ENCODE assay signal across 1 cellular context in the genomic region with DNA sequence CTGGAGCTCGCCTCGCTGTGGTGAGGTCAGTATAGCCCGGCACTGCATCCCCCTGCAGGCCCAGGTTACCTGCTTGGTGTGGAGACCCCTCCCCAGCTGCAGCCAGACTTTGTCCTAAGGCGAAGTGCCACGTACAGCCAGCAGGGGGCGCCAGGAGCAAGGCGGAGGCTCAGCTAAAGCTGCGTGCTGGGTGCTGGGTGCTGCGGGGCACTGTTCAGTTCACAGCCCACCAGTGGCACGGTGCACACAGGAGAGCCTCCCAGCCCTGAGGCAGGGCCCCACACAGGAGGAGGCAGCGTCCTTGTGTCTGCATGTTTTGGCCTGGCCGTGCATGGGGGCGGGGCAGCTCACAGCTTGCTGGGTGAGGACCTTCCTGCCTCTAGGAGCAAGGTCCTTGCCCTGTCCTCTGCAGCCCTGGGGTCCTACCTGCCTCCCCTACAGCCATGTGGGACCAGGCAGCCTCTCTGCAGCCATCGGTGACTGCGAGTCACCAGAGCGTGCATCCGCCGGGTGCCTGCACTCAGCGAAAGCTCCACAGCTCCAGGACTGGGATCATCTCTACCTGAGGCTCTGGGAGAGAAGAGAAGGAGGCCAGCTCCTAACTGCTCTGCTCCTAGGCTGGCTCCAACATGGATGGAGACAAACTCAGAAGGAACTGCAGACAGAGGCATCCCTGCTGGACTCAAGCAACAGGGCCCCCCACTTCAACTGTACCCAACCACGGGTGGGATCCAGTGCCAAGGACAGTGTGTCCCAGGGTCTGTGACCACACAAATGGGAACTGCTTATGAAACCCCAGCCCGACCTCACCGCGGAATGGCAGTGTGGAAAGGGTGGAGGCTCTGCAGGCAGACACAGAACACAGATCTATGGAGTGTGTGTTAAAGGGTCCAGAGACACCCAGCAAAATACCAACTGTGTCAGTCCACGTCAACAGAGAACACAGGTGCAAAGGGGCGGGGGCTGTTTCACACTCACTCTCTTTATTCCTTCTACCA.
TF ChIP-seq lines count a peak whose summit lies in the region.

No MANE protein-coding gene starts in this region.

TF ChIP-seq in GM12878, 131 proteins besides CTCF, POLR2A, EP300 and RAD21 (continued from another document and continues in another):
- TF ChIP-seq ZZZ3 (IDR thresholded peaks at IDR 0.05; ENCODE audit: control insufficient read depth, insufficient read length, low read depth) = no peak
- TF ChIP-seq, protein P1, sequence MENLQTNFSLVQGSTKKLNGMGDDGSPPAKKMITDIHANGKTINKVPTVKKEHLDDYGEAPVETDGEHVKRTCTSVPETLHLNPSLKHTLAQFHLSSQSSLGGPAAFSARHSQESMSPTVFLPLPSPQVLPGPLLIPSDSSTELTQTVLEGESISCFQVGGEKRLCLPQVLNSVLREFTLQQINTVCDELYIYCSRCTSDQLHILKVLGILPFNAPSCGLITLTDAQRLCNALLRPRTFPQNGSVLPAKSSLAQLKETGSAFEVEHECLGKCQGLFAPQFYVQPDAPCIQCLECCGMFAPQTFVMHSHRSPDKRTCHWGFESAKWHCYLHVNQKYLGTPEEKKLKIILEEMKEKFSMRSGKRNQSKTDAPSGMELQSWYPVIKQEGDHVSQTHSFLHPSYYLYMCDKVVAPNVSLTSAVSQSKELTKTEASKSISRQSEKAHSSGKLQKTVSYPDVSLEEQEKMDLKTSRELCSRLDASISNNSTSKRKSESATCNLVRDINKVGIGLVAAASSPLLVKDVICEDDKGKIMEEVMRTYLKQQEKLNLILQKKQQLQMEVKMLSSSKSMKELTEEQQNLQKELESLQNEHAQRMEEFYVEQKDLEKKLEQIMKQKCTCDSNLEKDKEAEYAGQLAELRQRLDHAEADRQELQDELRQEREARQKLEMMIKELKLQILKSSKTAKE (IDR thresholded peaks at IDR 0.05; ENCODE audit: low read depth, poor library complexity, severe bottlenecking) = no peak
- TF ChIP-seq, protein P2, sequence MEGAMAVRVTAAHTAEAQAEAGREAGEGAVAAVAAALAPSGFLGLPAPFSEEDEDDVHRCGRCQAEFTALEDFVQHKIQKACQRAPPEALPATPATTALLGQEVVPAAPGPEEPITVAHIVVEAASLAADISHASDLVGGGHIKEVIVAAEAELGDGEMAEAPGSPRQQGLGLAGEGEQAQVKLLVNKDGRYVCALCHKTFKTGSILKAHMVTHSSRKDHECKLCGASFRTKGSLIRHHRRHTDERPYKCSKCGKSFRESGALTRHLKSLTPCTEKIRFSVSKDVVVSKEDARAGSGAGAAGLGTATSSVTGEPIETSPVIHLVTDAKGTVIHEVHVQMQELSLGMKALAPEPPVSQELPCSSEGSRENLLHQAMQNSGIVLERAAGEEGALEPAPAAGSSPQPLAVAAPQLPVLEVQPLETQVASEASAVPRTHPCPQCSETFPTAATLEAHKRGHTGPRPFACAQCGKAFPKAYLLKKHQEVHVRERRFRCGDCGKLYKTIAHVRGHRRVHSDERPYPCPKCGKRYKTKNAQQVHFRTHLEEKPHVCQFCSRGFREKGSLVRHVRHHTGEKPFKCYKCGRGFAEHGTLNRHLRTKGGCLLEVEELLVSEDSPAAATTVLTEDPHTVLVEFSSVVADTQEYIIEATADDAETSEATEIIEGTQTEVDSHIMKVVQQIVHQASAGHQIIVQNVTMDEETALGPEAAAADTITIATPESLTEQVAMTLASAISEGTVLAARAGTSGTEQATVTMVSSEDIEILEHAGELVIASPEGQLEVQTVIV (IDR thresholded peaks at IDR 0.05; ENCODE audit: borderline replicate concordance, partially characterized antibody) = no peak
- TF ChIP-seq HCFC1 (IDR thresholded peaks at IDR 0.05; ENCODE audit: low read length) = no peak
- no peak for TF ChIP-seq DPF2 (IDR thresholded peaks at IDR 0.05)
- TF ChIP-seq MTA2 (IDR thresholded peaks at IDR 0.05; ENCODE audit: low read depth) = no peak
- TF ChIP-seq, protein P3, sequence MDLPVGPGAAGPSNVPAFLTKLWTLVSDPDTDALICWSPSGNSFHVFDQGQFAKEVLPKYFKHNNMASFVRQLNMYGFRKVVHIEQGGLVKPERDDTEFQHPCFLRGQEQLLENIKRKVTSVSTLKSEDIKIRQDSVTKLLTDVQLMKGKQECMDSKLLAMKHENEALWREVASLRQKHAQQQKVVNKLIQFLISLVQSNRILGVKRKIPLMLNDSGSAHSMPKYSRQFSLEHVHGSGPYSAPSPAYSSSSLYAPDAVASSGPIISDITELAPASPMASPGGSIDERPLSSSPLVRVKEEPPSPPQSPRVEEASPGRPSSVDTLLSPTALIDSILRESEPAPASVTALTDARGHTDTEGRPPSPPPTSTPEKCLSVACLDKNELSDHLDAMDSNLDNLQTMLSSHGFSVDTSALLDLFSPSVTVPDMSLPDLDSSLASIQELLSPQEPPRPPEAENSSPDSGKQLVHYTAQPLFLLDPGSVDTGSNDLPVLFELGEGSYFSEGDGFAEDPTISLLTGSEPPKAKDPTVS (IDR thresholded peaks at IDR 0.05; ENCODE audit: low read depth, low read length) = no peak
- TF ChIP-seq CREM (IDR thresholded peaks at IDR 0.05; ENCODE audit: low read depth) = no peak
- no peak for TF ChIP-seq PAX8 (IDR thresholded peaks at IDR 0.05)
- TF ChIP-seq, protein P4, sequence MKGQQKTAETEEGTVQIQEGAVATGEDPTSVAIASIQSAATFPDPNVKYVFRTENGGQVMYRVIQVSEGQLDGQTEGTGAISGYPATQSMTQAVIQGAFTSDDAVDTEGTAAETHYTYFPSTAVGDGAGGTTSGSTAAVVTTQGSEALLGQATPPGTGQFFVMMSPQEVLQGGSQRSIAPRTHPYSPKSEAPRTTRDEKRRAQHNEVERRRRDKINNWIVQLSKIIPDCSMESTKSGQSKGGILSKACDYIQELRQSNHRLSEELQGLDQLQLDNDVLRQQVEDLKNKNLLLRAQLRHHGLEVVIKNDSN (IDR thresholded peaks at IDR 0.05; ENCODE audit: borderline replicate concordance, extremely low read length, insufficient read depth, low read depth, low read length) = no peak
- TF ChIP-seq, protein P5, sequence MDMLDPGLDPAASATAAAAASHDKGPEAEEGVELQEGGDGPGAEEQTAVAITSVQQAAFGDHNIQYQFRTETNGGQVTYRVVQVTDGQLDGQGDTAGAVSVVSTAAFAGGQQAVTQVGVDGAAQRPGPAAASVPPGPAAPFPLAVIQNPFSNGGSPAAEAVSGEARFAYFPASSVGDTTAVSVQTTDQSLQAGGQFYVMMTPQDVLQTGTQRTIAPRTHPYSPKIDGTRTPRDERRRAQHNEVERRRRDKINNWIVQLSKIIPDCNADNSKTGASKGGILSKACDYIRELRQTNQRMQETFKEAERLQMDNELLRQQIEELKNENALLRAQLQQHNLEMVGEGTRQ (IDR thresholded peaks at IDR 0.05; ENCODE audit: borderline replicate concordance, low read depth, low read length) = no peak
- no peak for TF ChIP-seq FOXK2 (IDR thresholded peaks at IDR 0.05)
- no peak for TF ChIP-seq WRNIP1 (IDR thresholded peaks at IDR 0.05; ENCODE audit: borderline replicate concordance, low read depth, low read length)
- TF ChIP-seq BHLHE40 (IDR thresholded peaks at IDR 0.05; ENCODE audit: borderline replicate concordance in 1 of 2, low read depth in 2 of 2, low read length in 1 of 2) = peak; percentile 13 to 23; a peak in 1 of 4 replicates
- TF ChIP-seq YY1 (IDR thresholded peaks at IDR 0.05; ENCODE audit: low read depth, low read length) = peak; percentile 51; the same call in 1 of the 2 replicates
- no peak for TF ChIP-seq CBX3 (IDR thresholded peaks at IDR 0.05; ENCODE audit: borderline replicate concordance, low read depth)
- no peak for TF ChIP-seq ATF7 (IDR thresholded peaks at IDR 0.05; ENCODE audit: low read depth)
- no peak for TF ChIP-seq GABPA (IDR thresholded peaks at IDR 0.05; ENCODE audit: low read depth)
- no peak for TF ChIP-seq POU2F2 (IDR thresholded peaks at IDR 0.05; ENCODE audit: borderline replicate concordance, low read depth, low read length)
- TF ChIP-seq, protein P6, sequence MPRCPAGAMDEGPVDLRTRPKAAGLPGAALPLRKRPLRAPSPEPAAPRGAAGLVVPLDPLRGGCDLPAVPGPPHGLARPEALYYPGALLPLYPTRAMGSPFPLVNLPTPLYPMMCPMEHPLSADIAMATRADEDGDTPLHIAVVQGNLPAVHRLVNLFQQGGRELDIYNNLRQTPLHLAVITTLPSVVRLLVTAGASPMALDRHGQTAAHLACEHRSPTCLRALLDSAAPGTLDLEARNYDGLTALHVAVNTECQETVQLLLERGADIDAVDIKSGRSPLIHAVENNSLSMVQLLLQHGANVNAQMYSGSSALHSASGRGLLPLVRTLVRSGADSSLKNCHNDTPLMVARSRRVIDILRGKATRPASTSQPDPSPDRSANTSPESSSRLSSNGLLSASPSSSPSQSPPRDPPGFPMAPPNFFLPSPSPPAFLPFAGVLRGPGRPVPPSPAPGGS (IDR thresholded peaks at IDR 0.05; ENCODE audit: borderline replicate concordance, insufficient read depth, low read depth, low read length, poor library complexity, severe bottlenecking) = no peak
- no peak for TF ChIP-seq HDAC2 (IDR thresholded peaks at IDR 0.05)
- no peak for TF ChIP-seq IKZF2 (IDR thresholded peaks at IDR 0.05)
- TF ChIP-seq IKZF1 (conservative IDR thresholded peaks at IDR 0.05) = 0 out of 2 replicates have a peak, but pooled peaks have one; percentile 21
- no peak for TF ChIP-seq KLF5 (IDR thresholded peaks at IDR 0.05; ENCODE audit: partially characterized antibody)
- TF ChIP-seq EZH2 (IDR thresholded peaks at IDR 0.05; ENCODE audit: borderline replicate concordance, control insufficient read depth, low read depth, low read length) = no peak
- TF ChIP-seq TCF12 (IDR thresholded peaks at IDR 0.05; ENCODE audit: low read depth, low read length) = no peak
- TF ChIP-seq SPI1 (IDR thresholded peaks at IDR 0.05; ENCODE audit: borderline replicate concordance, insufficient read depth, low read depth, low read length) = no peak
- TF ChIP-seq, protein P7, sequence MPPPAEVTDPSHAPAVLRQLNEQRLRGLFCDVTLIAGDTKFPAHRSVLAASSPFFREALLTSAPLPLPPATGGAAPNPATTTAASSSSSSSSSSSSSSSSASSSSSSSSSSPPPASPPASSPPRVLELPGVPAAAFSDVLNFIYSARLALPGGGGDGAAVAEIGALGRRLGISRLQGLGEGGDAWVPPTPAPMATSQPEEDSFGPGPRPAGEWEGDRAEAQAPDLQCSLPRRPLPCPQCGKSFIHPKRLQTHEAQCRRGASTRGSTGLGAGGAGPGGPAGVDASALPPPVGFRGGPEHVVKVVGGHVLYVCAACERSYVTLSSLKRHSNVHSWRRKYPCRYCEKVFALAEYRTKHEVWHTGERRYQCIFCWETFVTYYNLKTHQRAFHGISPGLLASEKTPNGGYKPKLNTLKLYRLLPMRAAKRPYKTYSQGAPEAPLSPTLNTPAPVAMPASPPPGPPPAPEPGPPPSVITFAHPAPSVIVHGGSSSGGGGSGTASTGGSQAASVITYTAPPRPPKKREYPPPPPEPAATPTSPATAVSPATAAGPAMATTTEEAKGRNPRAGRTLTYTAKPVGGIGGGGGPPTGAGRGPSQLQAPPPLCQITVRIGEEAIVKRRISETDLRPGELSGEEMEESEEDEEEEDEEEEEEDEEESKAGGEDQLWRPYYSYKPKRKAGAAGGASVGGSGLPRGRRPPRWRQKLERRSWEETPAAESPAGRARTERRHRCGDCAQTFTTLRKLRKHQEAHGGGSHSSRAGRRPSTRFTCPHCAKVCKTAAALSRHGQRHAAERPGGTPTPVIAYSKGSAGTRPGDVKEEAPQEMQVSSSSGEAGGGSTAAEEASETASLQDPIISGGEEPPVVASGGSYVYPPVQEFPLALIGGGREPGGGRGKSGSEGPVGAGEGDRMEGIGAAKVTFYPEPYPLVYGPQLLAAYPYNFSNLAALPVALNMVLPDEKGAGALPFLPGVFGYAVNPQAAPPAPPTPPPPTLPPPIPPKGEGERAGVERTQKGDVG (CRISPR knock-in tag; IDR thresholded peaks at IDR 0.05) = no peak
- no peak for TF ChIP-seq BCL11A (IDR thresholded peaks at IDR 0.05; ENCODE audit: low read depth, low read length)
- no peak for TF ChIP-seq TAF1 (IDR thresholded peaks at IDR 0.05; ENCODE audit: borderline replicate concordance, low read depth, low read length)
- TF ChIP-seq GATAD2B (conservative IDR thresholded peaks at IDR 0.05; ENCODE audit: low read depth) = peak; percentile 24; the same call in 1 of the 2 replicates
- TF ChIP-seq RFX5 (IDR thresholded peaks at IDR 0.05; ENCODE audit: low read depth, low read length) = no peak
- TF ChIP-seq ZNF274 (IDR thresholded peaks at IDR 0.05; ENCODE audit: insufficient read depth, insufficient read length) = no peak
- TF ChIP-seq EGR1 (IDR thresholded peaks at IDR 0.05; ENCODE audit: borderline replicate concordance in 1 of 2, low read depth in 2 of 2, low read length in 2 of 2) = no peak
- TF ChIP-seq SMC3 (IDR thresholded peaks at IDR 0.05; ENCODE audit: borderline replicate concordance, low read length) = peak; percentile 76
- no peak for TF ChIP-seq ESRRA (IDR thresholded peaks at IDR 0.05; ENCODE audit: low read length)
- TF ChIP-seq HDAC6 (IDR thresholded peaks at IDR 0.05; ENCODE audit: unreplicated experiment) = no peak
- TF ChIP-seq SREBF1 (IDR thresholded peaks at IDR 0.05; ENCODE audit: low read length) = no peak
- TF ChIP-seq RBBP5 (conservative IDR thresholded peaks at IDR 0.05) = no peak
- no peak for TF ChIP-seq ZBED1 (IDR thresholded peaks at IDR 0.05; ENCODE audit: borderline replicate concordance)
- 0 out of 2 replicates have a peak, but pooled peaks have one; percentile 13 for TF ChIP-seq CHD2 (IDR thresholded peaks at IDR 0.05; ENCODE audit: borderline replicate concordance, low read depth, low read length)
- TF ChIP-seq, protein P8, sequence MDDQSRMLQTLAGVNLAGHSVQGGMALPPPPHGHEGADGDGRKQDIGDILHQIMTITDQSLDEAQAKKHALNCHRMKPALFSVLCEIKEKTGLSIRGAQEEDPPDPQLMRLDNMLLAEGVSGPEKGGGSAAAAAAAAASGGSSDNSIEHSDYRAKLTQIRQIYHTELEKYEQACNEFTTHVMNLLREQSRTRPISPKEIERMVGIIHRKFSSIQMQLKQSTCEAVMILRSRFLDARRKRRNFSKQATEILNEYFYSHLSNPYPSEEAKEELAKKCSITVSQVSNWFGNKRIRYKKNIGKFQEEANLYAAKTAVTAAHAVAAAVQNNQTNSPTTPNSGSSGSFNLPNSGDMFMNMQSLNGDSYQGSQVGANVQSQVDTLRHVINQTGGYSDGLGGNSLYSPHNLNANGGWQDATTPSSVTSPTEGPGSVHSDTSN (IDR thresholded peaks at IDR 0.05; ENCODE audit: insufficient replicate concordance, low read depth, low read length) = no peak
- TF ChIP-seq ZSCAN29 (IDR thresholded peaks at IDR 0.05) = no peak
- TF ChIP-seq HDGF (IDR thresholded peaks at IDR 0.05) = peak; percentile 91
- TF ChIP-seq, protein P9, sequence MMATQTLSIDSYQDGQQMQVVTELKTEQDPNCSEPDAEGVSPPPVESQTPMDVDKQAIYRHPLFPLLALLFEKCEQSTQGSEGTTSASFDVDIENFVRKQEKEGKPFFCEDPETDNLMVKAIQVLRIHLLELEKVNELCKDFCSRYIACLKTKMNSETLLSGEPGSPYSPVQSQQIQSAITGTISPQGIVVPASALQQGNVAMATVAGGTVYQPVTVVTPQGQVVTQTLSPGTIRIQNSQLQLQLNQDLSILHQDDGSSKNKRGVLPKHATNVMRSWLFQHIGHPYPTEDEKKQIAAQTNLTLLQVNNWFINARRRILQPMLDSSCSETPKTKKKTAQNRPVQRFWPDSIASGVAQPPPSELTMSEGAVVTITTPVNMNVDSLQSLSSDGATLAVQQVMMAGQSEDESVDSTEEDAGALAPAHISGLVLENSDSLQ (IDR thresholded peaks at IDR 0.05) = no peak
- TF ChIP-seq, protein P10, sequence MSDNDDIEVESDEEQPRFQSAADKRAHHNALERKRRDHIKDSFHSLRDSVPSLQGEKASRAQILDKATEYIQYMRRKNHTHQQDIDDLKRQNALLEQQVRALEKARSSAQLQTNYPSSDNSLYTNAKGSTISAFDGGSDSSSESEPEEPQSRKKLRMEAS (IDR thresholded peaks at IDR 0.05; ENCODE audit: low read depth, low read length) = no peak
- no peak for TF ChIP-seq KAT2A (conservative IDR thresholded peaks at IDR 0.05; ENCODE audit: control insufficient read depth, low read depth, low read length)
- no peak for TF ChIP-seq BACH1 (IDR thresholded peaks at IDR 0.05; ENCODE audit: borderline replicate concordance)
